1 cellular context compared by ENCODE assay signal in the genomic region with DNA sequence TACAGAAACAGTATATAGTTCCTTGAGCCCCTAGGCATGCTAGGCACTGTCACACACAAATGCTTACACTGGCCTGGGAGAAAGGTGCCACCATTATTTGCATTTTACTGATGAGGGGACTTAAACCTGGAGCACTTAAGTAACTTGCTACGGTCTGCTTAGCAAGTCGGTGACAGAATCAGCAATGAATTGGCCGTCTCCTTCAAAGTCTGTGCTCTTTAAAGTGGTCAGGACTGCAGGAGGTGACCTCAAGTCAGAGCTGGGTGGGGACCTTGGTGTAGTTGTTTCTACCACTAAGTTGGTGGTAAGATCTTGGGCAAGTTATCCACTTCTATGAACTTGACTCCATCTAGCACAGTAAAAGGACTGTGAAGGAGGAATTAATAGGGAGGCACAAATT.
TF ChIP-seq lines count a peak whose summit lies in the region.

No MANE protein-coding gene starts in this region.

TF ChIP-seq in IMR-90, 13 proteins besides CTCF, POLR2A, EP300 and RAD21:
- TF ChIP-seq CHD1 (IDR thresholded peaks at IDR 0.05; ENCODE audit: low read depth, low read length) (no peak), BHLHE40 (IDR thresholded peaks at IDR 0.05; ENCODE audit: low read depth, low read length) (no peak), NFE2L2 (IDR thresholded peaks at IDR 0.05; ENCODE audit: low read depth, low read length) (no peak), SMC3 (IDR thresholded peaks at IDR 0.05; ENCODE audit: low read depth, low read length) (no peak), MXI1 (IDR thresholded peaks at IDR 0.05; ENCODE audit: borderline replicate concordance, low read depth, low read length) (no peak), MAFK (IDR thresholded peaks at IDR 0.05; ENCODE audit: low read depth, low read length) (no peak), MAZ (IDR thresholded peaks at IDR 0.05; ENCODE audit: borderline replicate concordance, low read depth, low read length) (no peak), CEBPB (IDR thresholded peaks at IDR 0.05; ENCODE audit: low read depth, low read length) (no peak), FOS (IDR thresholded peaks at IDR 0.05; ENCODE audit: low read depth, low read length) (no peak), RFX5 (IDR thresholded peaks at IDR 0.05; ENCODE audit: low read depth, low read length) (no peak)
- TF ChIP-seq, protein P1, sequence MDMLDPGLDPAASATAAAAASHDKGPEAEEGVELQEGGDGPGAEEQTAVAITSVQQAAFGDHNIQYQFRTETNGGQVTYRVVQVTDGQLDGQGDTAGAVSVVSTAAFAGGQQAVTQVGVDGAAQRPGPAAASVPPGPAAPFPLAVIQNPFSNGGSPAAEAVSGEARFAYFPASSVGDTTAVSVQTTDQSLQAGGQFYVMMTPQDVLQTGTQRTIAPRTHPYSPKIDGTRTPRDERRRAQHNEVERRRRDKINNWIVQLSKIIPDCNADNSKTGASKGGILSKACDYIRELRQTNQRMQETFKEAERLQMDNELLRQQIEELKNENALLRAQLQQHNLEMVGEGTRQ (IDR thresholded peaks at IDR 0.05; ENCODE audit: low read depth, low read length) = no peak
